Comparison of ENCODE assay signal across 9 cellular contexts in genomic region chr11:61152816-61153592, GRCh38. TPM values are rescaled to one million over a fixed set of nuclear protein-coding genes. Genes with fewer than 3 reads are reported as not detected.
A peak's percentile ranks its signal among the peaks of the same experiment; 100 is the strongest.
DNase-seq lines count a peak whose midpoint lies in the region; ATAC-seq, FAIRE-seq and TF ChIP-seq lines count a peak whose summit lies in the region.
"Had no signal": no experiment of that assay in that cellular context is flagged by ENCODE, and none has a peak within 500 bp of the region (broad histone marks: within the 10 kb centered on the region; RNA-seq: fewer than 3 reads in every experiment).

No MANE protein-coding gene starts in this region.

- no peaks in the 10 kb centered on the region for H3K9me3 ChIP-seq in breast epithelium
- no peaks in the 10 kb centered on the region for H3K9me3 ChIP-seq in suprapubic skin

- WGBS in suprapubic skin = 68% methylated on average over 9 of the region's 9 CpGs

- TF ChIP-seq CTCF in breast epithelium (IDR thresholded peaks at IDR 0.05) = no peak
- TF ChIP-seq CTCF in suprapubic skin (IDR thresholded peaks at IDR 0.05) = no peak

- H3K4me3 ChIP-seq in breast epithelium (no peak overlapping the region), suprapubic skin (no peak overlapping the region)

- peaks cover 5 to 29% of the 10 kb centered on the region in 2 donors for H3K4me1 ChIP-seq in breast epithelium
- peaks cover 61% of the 10 kb centered on the region for H3K4me1 ChIP-seq in suprapubic skin

- H3K27ac ChIP-seq in breast epithelium (peak overlapping the region; percentile 79 to 81), suprapubic skin (peak overlapping the region; percentile 67)

- DNase-seq in HTR-8/SVneo (ENCODE audit: insufficient read length, low spot score) (peak; percentile 40), breast epithelium (ENCODE audit: low spot score in 2 of 2) (peak in 1 of 2 donors; percentile 27), kidney glomerular epithelial cell (lab: John Stamatoyannopoulos, UW) (peak; percentile 91), suprapubic skin (ENCODE audit: low spot score in 2 of 2) (no peak), erythroblast (lab: John Stamatoyannopoulos, UW) (no peak), left lobe of liver (ENCODE audit: low spot score) (no peak)
- DNase-seq in activated CD4-positive, alpha-beta T cell treated with anti-CD3 and anti-CD28 coated beads for 48 hours = no peak
- DNase-seq: activated T-cell treated with anti-CD3 and anti-CD28 coated beads for 4 hours had no signal

- FAIRE-seq in HTR-8/SVneo (lab: Jason Lieb, UNC) = no peak

- TF ChIP-seq POLR2A in breast epithelium (IDR thresholded peaks at IDR 0.05) (no peak), suprapubic skin (IDR thresholded peaks at IDR 0.05) (no peak), erythroblast (IDR thresholded peaks at IDR 0.05; ENCODE audit: low read length) (no peak)

- no peaks in the 10 kb centered on the region for H3K27me3 ChIP-seq in breast epithelium
- H3K27me3 ChIP-seq in suprapubic skin = no peaks in the 10 kb centered on the region

- intact Hi-C loops in breast epithelium (cut with DNase I; ENCODE audit: low total_unique reads) = no loop called here

- ATAC-seq in HG02970 (IDR thresholded peaks at IDR 0.05; ENCODE audit: low FRiP score, unreplicated experiment) (no peak), left lobe of liver (no peak)

- H3K36me3 ChIP-seq in breast epithelium = no peaks in the 10 kb centered on the region
- H3K36me3 ChIP-seq in suprapubic skin = peaks cover 3% of the 10 kb centered on the region

- no peak for TF ChIP-seq EP300 in suprapubic skin (IDR thresholded peaks at IDR 0.05)

RNA-seq across cellular contexts. Expression of gene VPS37C, which starts 8.2 kb away (rescaled TPM):
- total RNA-seq in breast epithelium (10 to 100 TPM in 2 of 3 donors, 1 to 10 TPM in 1; 9.3 to 20.3 (median 17.1) TPM), suprapubic skin (10 to 100 TPM; 26.4 to 36.3 (median 35.7) TPM), left lobe of liver (5.9 TPM)

RNA-seq across cellular contexts. Expression of gene PGA3, which starts 50.3 kb away (rescaled TPM):
- 10 to 100 TPM in 1 of 3 donors, 1 to 10 TPM in 1, not detected in 1; 3.7 to 11.3 TPM for total RNA-seq in breast epithelium
- 1 to 10 TPM in 1 of 4 donors, not detected in 3; 2.2 TPM for total RNA-seq in suprapubic skin
- not detected for total RNA-seq in left lobe of liver

RNA-seq across cellular contexts. Expression of gene CD5, which starts 50.7 kb away (rescaled TPM):
- total RNA-seq in breast epithelium = 1 to 10 TPM in 1 of 3 donors, under 1 TPM in 2; 0.80 to 1.3 (median 0.88) TPM
- total RNA-seq in suprapubic skin = 1 to 10 TPM in 2 of 4 donors, under 1 TPM in 1, not detected in 1; 0.96 to 1.6 (median 1.2) TPM
- 0.55 TPM for total RNA-seq in left lobe of liver

Comparison
In these comparisons a context has a peak if more than half of its experiments do, and no peak if none do; other contexts are left out.
1. DNase-seq: peak in HTR-8/SVneo (single experiment) and kidney glomerular epithelial cell (single experiment); none in suprapubic skin (0 of 2), erythroblast (0 of 2), activated CD4-positive, alpha-beta T cell treated with anti-CD3 and anti-CD28 coated beads for 48 hours (single experiment) and left lobe of liver (single experiment).